ENCODE assay signal across 26 cellular contexts in genomic region chr2:210063306-210063705, GRCh38.
"Had no signal": no experiment of that assay in that cellular context is flagged by ENCODE, and none has a peak within 500 bp of the region (broad histone marks: within the 10 kb centered on the region; RNA-seq: fewer than 3 reads in every experiment).

No MANE protein-coding gene starts in this region.

- H3K36me3 ChIP-seq: suprapubic skin, thoracic aorta, thyroid gland, transverse colon, upper lobe of right lung, uterus, vagina had no signal

- H3K27ac ChIP-seq: stomach, suprapubic skin, testis, thoracic aorta, thyroid gland, tibial nerve, transverse colon, upper lobe of left lung, upper lobe of right lung, uterus, vagina had no signal

- H3K4me1 ChIP-seq: stomach, suprapubic skin, testis, thyroid gland, tibial nerve, transverse colon, upper lobe of left lung, upper lobe of right lung, uterus, vagina had no signal

- H3K4me3 ChIP-seq: stomach, suprapubic skin, testis, thoracic aorta, thyroid gland, tibial nerve, transverse colon, upper lobe of left lung, upper lobe of right lung, uterus, vagina had no signal

- H3K9me3 ChIP-seq: suprapubic skin, testis, thoracic aorta, thyroid gland, transverse colon, upper lobe of left lung, upper lobe of right lung, uterus, vagina had no signal

- DNase-seq: stimulated activated CD4-positive, alpha-beta T cell treated with anti-CD3 and anti-CD28 coated beads, Interleukin-2, amount 100 ng/mL, for 48 hours; stimulated activated CD4-positive, alpha-beta T cell treated with anti-CD3 and anti-CD28 coated beads, Interleukin-4, amount 100 ng/mL, for 1 hour; stimulated activated CD4-positive, alpha-beta T cell treated with anti-CD3 and anti-CD28 coated beads, Interleukin-4, amount 100 ng/mL, for 24 hours; stimulated activated CD4-positive, alpha-beta T cell treated with anti-CD3 and anti-CD28 coated beads, Interleukin-4, amount 100 ng/mL, for 4 hours; stimulated activated CD8-positive, alpha-beta memory T cell treated with anti-CD3 and anti-CD28 coated beads, Interleukin-4, amount 100 ng/mL, for 48 hours; stimulated activated naive B cell treated with anti-CD40 and anti-IgM and Interleukin-4, amounts not matched to agents 10 μg/mL and 1 μg/mL and 100 μg/mL, for 72 hours; stimulated activated naive CD4-positive, alpha-beta T cell; stimulated activated naive CD4-positive, alpha-beta T cell treated with Interleukin-2 at 50 U/mL for 16 hours; stimulated activated naive CD8-positive, alpha-beta T cell treated with anti-CD3 and anti-CD28 coated beads, Interleukin-15, amount 100 ng/mL, for 72 hours; stimulated activated naive CD8-positive, alpha-beta T cell treated with anti-CD3 and anti-CD28 coated beads, Interleukin-15, Interleukin-2, amounts not matched to agents 100 U/mL and 50 U/mL, for 24 hours; stomach; substantia nigra; testis; thyroid gland; transverse colon; trophoblast cell; upper lobe of left lung; upper lobe of right lung; uterus had no signal

- ATAC-seq: stimulated activated effector memory CD8-positive, alpha-beta T cell treated with anti-CD3 and anti-CD28 coated beads, Interleukin-12 subunit alpha, Interleukin-12 subunit beta, amount 100 ng/mL, for 72 hours; stimulated activated memory B cell treated with anti-CD40 and anti-IgM and Interleukin-4, amounts not matched to agents 10 μg/mL and 1 μg/mL and 100 μg/mL, for 72 hours; stimulated activated naive B cell treated with anti-CD40 and anti-IgM and Interleukin-4, amounts not matched to agents 10 μg/mL and 1 μg/mL and 100 μg/mL, for 72 hours; stimulated activated naive CD8-positive, alpha-beta T cell treated with anti-CD3 and anti-CD28 coated beads, Interleukin-15, amount 100 ng/mL, for 72 hours; stimulated activated naive CD8-positive, alpha-beta T cell treated with anti-CD3 and anti-CD28 coated beads, Interleukin-15, Interleukin-2, amounts not matched to agents 100 U/mL and 50 U/mL, for 24 hours; upper lobe of right lung had no signal

- H3K27me3 ChIP-seq: stomach, suprapubic skin, testis, thyroid gland, tibial nerve, transverse colon, upper lobe of left lung, upper lobe of right lung, uterus, vagina had no signal

- FAIRE-seq: urothelium cell line had no signal
